ENCODE assay signal across 17 cellular contexts in the genomic region with DNA sequence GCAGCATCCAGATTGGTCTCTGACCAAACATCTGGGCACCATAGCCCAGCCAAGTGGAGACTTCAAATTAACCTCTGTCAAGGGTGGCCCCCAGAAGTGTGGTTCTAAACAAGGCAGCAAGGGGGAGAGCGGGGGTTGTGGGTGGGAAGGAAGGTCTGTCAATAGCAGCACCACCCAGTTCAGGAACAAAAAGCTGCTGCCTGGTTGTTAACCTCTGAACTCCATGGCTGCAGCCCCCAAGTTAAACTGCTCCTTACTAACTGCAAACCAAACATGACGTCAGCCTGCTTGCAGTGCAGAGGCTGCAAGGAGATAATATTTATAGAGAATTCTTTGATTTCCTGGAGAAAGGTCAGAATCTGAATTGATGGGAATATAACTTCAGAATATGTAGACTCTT.
DNase-seq lines count a peak whose midpoint lies in the region; ATAC-seq, FAIRE-seq and TF ChIP-seq lines count a peak whose summit lies in the region.
"Had no signal": no experiment of that assay in that cellular context is flagged by ENCODE, and none has a peak within 500 bp of the region (broad histone marks: within the 10 kb centered on the region; RNA-seq: fewer than 3 reads in every experiment).

No MANE protein-coding gene starts in this region.

- H3K4me1 ChIP-seq in HepG2 (ENCODE audit: insufficient read depth, low read length) = peaks cover 10% of the 10 kb centered on the region; the same call in 1 of the 2 replicates
- H3K4me1 ChIP-seq in right lobe of liver = no peaks in the 10 kb centered on the region
- peaks cover 21% of the 10 kb centered on the region for H3K4me1 ChIP-seq in Panc1 (ENCODE audit: control insufficient read depth, insufficient read depth, low read length)
- H3K4me1 ChIP-seq in psoas muscle = no peaks in the 10 kb centered on the region

- POLR2A ChIA-PET in HepG2 (lab: Yijun Ruan, JAX) (no interaction called here), Panc1 (lab: Charles Lee) (no interaction called here)

- no peak overlapping the region for H3K9ac ChIP-seq in HepG2 (ENCODE audit: insufficient read depth, low read depth, low read length)

- TF ChIP-seq POLR2A in HepG2 (IDR thresholded peaks at IDR 0.05; ENCODE audit: insufficient read depth in 1 of 2, low read depth in 2 of 2, low read length in 2 of 2) (no peak), right lobe of liver (IDR thresholded peaks at IDR 0.05) (no peak)

- H3K27me3 ChIP-seq in HepG2 (ENCODE audit: control insufficient read depth in 1 of 2, insufficient read depth in 2 of 2, low read length in 2 of 2) (peaks cover 0 to 1% of the 10 kb centered on the region in 2 experiments; a peak in 1 of 5 replicates), right lobe of liver (no peaks in the 10 kb centered on the region), Panc1 (ENCODE audit: control insufficient read depth, insufficient read depth, low read length) (no peaks in the 10 kb centered on the region), psoas muscle (ENCODE audit: insufficient read depth in 3 of 3, low read length in 2 of 3) (no peaks in the 10 kb centered on the region)

- intact Hi-C loops in HepG2 (cut with micrococcal nuclease; ENCODE audit: unreplicated experiment) = no loop called here
- intact Hi-C loops in right lobe of liver (cut with DNase I) = no loop called here
- intact Hi-C loops in Panc1 (cut with micrococcal nuclease; ENCODE audit: unreplicated experiment) = loop anchor here (10.0 kb wide), 1 partner anchor 64 kb away; no protein-coding TSS in a partner anchor
- intact Hi-C loops in psoas muscle (cut with DNase I) = no loop called here

- CTCF ChIA-PET in HepG2 (lab: Yijun Ruan, JAX; ENCODE audit: low intra/inter-chr PET ratio, low total read pairs) = no interaction called here
- CTCF ChIA-PET in Panc1 (lab: Charles Lee) = no interaction called here

- BruUV-seq in HepG2 (replicated peaks; lab: Mats Ljungman, UMichigan) (no TSS peak), Panc1 (replicated peaks; lab: Mats Ljungman, UMichigan) (no TSS peak)

- H3K36me3 ChIP-seq in HepG2 (replicated peaks in 1 of 2; ENCODE audit: control insufficient read depth in 1 of 2, insufficient read depth in 2 of 2, low read length in 2 of 2) = no peaks in the 10 kb centered on the region
- no peaks in the 10 kb centered on the region for H3K36me3 ChIP-seq in right lobe of liver
- no peaks in the 10 kb centered on the region for H3K36me3 ChIP-seq in Panc1 (ENCODE audit: control insufficient read depth, insufficient read depth, low read length)
- no peaks in the 10 kb centered on the region for H3K36me3 ChIP-seq in psoas muscle (ENCODE audit: insufficient read depth in 1 of 2, low read depth in 1 of 2)

- no peak for FAIRE-seq in HepG2 (lab: Jason Lieb, UNC)
- FAIRE-seq: TTC549 had no signal

- H3K4me3 Mint-ChIP-seq in immature natural killer cell (peak overlapping the region; percentile 54 to 77 (median 71)), type B pancreatic cell (no peak overlapping the region)
- H3K4me3 Mint-ChIP-seq: HFFc6 had no signal

- H4K20me1 ChIP-seq in HepG2 (ENCODE audit: insufficient read depth, low read length) = no peaks in the 10 kb centered on the region

- H3K27me3 Mint-ChIP-seq in immature natural killer cell (ENCODE audit: low read depth in 3 of 3) (peaks cover 2 to 12% (median 7%) of the 10 kb centered on the region in 3 donors), type B pancreatic cell (no peaks in the 10 kb centered on the region)

- H3K27ac Mint-ChIP-seq in immature natural killer cell (peak overlapping the region; percentile 100), type B pancreatic cell (peak overlapping the region; percentile 76)
- H3K27ac Mint-ChIP-seq: HFFc6 had no signal

- TF ChIP-seq RAD21 in HepG2 (CRISPR knock-in tag; IDR thresholded peaks at IDR 0.05) = no peak

- DNase-seq in HepG2 (ENCODE audit: low spot score) (peak; percentile 25), right lobe of liver (no peak), Panc1 (ENCODE audit: low read depth, low spot score) (no peak), immature natural killer cell (peak; percentile 62 to 70 (median 68)), type B pancreatic cell (ENCODE audit: extremely low spot score, unreplicated experiment) (no peak), psoas muscle (no peak), GM03348 (ENCODE audit: low spot score) (no peak), UCSD-AML1 (lab: John Stamatoyannopoulos, UW; ENCODE audit: unreplicated experiment) (no peak)
- DNase-seq: AML-193; HFFc6; left colon; NCI-H1105; NCI-H226; retina; stimulated activated CD4-positive, alpha-beta T cell treated with anti-CD3 and anti-CD28 coated beads, Interleukin-15, amount 100 ng/mL, for 24 hours had no signal

- H3K9me3 ChIP-seq in HepG2 (ENCODE audit: low read length) (no peaks in the 10 kb centered on the region), right lobe of liver (no peaks in the 10 kb centered on the region), Panc1 (ENCODE audit: control insufficient read depth, insufficient read depth, low read depth, low read length) (0 out of 2 replicates have a peak, but pooled peaks cover 3% of the 10 kb centered on the region), psoas muscle (no peaks in the 10 kb centered on the region)

- in situ Hi-C loops in HepG2 (cut with HindIII; ENCODE audit: extremely low pct_ligation_motif_present, low pct_unique_long_range_greater_than_20kb) = no loop called here
- in situ Hi-C loops in Panc1 (cut with HindIII; ENCODE audit: low pct_unique_long_range_greater_than_20kb, low sequenced_read_pairs) = no loop called here

- TF ChIP-seq CTCF in HepG2 (CRISPR knock-in tag; IDR thresholded peaks at IDR 0.05) (no peak), right lobe of liver (IDR thresholded peaks at IDR 0.05) (no peak), Panc1 (IDR thresholded peaks at IDR 0.05) (no peak), type B pancreatic cell (conservative IDR thresholded peaks at IDR 0.05) (no peak), psoas muscle (IDR thresholded peaks at IDR 0.05) (no peak)

- H3K4me3 ChIP-seq in HepG2 (replicated peaks in 1 of 3; ENCODE audit: insufficient read depth in 1 of 3, low read depth in 2 of 3, low read length in 3 of 3) (no peak overlapping the region), right lobe of liver (no peak overlapping the region), Panc1 (ENCODE audit: low read depth in 2 of 2, low read length in 2 of 2) (no peak overlapping the region), psoas muscle (no peak overlapping the region)
- H3K4me3 ChIP-seq: SK-N-MC had no signal

- no peak overlapping the region for H2AFZ ChIP-seq in HepG2 (ENCODE audit: low read length)

- WGBS in HepG2 (ENCODE audit: low lambda C conversion rate) = 0% methylated on average over 2 of the region's 2 CpGs
- WGBS in right lobe of liver (ENCODE audit: insufficient coverage, low coverage, low lambda C conversion rate, missing lambda C conversion rate) = 51% methylated on average over 2 of the region's 2 CpGs
- 51 to 72% (median 61%) methylated on average over 2 of the region's 2 CpGs for WGBS in psoas muscle, 3 donors

- no peaks in the 10 kb centered on the region for H3K79me2 ChIP-seq in HepG2 (ENCODE audit: insufficient read depth, low read length)

- H3K4me2 ChIP-seq in HepG2 (ENCODE audit: low read depth, low read length) = no peak overlapping the region

- H3K36me3 Mint-ChIP-seq in immature natural killer cell = peaks cover 7 to 11% (median 9%) of the 10 kb centered on the region in 3 donors
- H3K36me3 Mint-ChIP-seq in type B pancreatic cell = no peaks in the 10 kb centered on the region

- H3K9me3 Mint-ChIP-seq in immature natural killer cell (no peaks in the 10 kb centered on the region), type B pancreatic cell (peaks cover 13% of the 10 kb centered on the region)
- H3K9me3 Mint-ChIP-seq: HFFc6 had no signal

- TF ChIP-seq EP300 in HepG2 (IDR thresholded peaks at IDR 0.05; ENCODE audit: low read depth in 2 of 2, low read length in 2 of 2) (no peak), HepG2 (CRISPR knock-in tag; IDR thresholded peaks at IDR 0.05; ENCODE audit: borderline replicate concordance) (no peak)

- no peak; the same call in 2 of the 3 replicates for ATAC-seq in HepG2
- no peak for ATAC-seq in right lobe of liver
- ATAC-seq in Panc1 = no peak
- no peak for ATAC-seq in psoas muscle
- ATAC-seq: left colon had no signal

- peaks cover 66 to 76% of the 10 kb centered on the region in 2 donors for H3K4me1 Mint-ChIP-seq in immature natural killer cell
- peaks cover 20% of the 10 kb centered on the region for H3K4me1 Mint-ChIP-seq in type B pancreatic cell (ENCODE audit: unreplicated experiment)

- H3K27ac ChIP-seq in HepG2 (ENCODE audit: extremely low read length, insufficient read depth, low read length) = no peak overlapping the region
- H3K27ac ChIP-seq in right lobe of liver = no peak overlapping the region
- peak overlapping the region; percentile 62 for H3K27ac ChIP-seq in Panc1 (ENCODE audit: low read length)
- H3K27ac ChIP-seq in psoas muscle = no peak overlapping the region
- H3K27ac ChIP-seq: SK-N-MC had no signal

TF ChIP-seq in HepG2, 621 proteins besides CTCF, POLR2A, EP300 and RAD21:
- TF ChIP-seq CREB1 (IDR thresholded peaks at IDR 0.05) (peak; percentile 68), CREB1 (CRISPR knock-in tag; IDR thresholded peaks at IDR 0.05) (no peak), ATF7 (IDR thresholded peaks at IDR 0.05) (peak; percentile 71), ATF7 (CRISPR knock-in tag; IDR thresholded peaks at IDR 0.05) (no peak), GATAD1 (CRISPR knock-in tag; IDR thresholded peaks at IDR 0.05) (no peak), ZNF317 (CRISPR knock-in tag; IDR thresholded peaks at IDR 0.05) (no peak)

Comparison
In these comparisons a context has a peak if more than half of its experiments do, and no peak if none do; other contexts are left out.
1. DNase-seq: peak in HepG2 (single experiment) and immature natural killer cell (3 of 3); none in right lobe of liver (0 of 3), Panc1 (single experiment), type B pancreatic cell (single experiment), psoas muscle (0 of 2), GM03348 (single experiment) and UCSD-AML1 (single experiment).